8 cellular contexts compared by ENCODE assay signal in genomic region chrX:133415276-133416105, GRCh38. TPM values are rescaled to one million over a fixed set of nuclear protein-coding genes. Genes with fewer than 3 reads are reported as not detected.
DNase-seq lines count a peak whose midpoint lies in the region; ATAC-seq and TF ChIP-seq lines count a peak whose summit lies in the region.

GPC4 (minus strand) TSS chrX:133415489; CDS start chrX:133414965, 524 bp downstream.

- ATAC-seq in WTC11 (peak; percentile 67), Right ventricle myocardium superior (ENCODE audit: poor library complexity) (peak; percentile 88), HG03520 (IDR thresholded peaks at IDR 0.05; ENCODE audit: unreplicated experiment) (no peak)
- no peak for ATAC-seq in activated CD4-positive, CD25-positive, alpha-beta regulatory T cell treated with anti-CD3 and anti-CD28 coated beads, Interleukin-2, amount 50 U/mL, for 24 hours

- H3K9me3 ChIP-seq in HEK293 (ENCODE audit: control insufficient read depth, insufficient read depth, low read depth, low read length) (no peaks in the 10 kb centered on the region), trophoblast cell (ENCODE audit: insufficient read depth, low read depth, low read length) (no peaks in the 10 kb centered on the region)

- no CpG with 5 or more reads among the region's 90 CpGs for WGBS in trophoblast cell (ENCODE audit: extremely low coverage, insufficient coverage, insufficient read length)

- peak within 1 kb of the TSS; percentile 25 for H4K8ac ChIP-seq in trophoblast cell (ENCODE audit: low read depth, low read length)

- H3K27ac Mint-ChIP-seq in WTC11, result peak within 1 kb of the TSS; percentile 76

- intact Hi-C loops in Right ventricle myocardium superior (cut with DNase I), result no loop called here

- peak within 1 kb of the TSS; percentile 80 for H3K14ac ChIP-seq in trophoblast cell (ENCODE audit: low read length)

- H3K36me3 ChIP-seq in HEK293 (ENCODE audit: control insufficient read depth in 2 of 2, insufficient read depth in 1 of 2, low read length in 2 of 2) (no peaks in the 10 kb centered on the region), trophoblast cell (ENCODE audit: control insufficient read depth in 1 of 2, insufficient read depth in 2 of 2, low read length in 2 of 2) (no peaks in the 10 kb centered on the region)

- peak within 1 kb of the TSS; percentile 84 for H3K4ac ChIP-seq in trophoblast cell (ENCODE audit: low read depth, low read length)

- CTCF ChIA-PET in HEK293 (lab: Yijun Ruan, JAX) (interaction anchor here (0.7 to 1.7 kb wide), 2 partner anchors 81 to 262 kb away, joined by 3 to 6 read pairs; no protein-coding TSS in a partner anchor), WTC11 (lab: Charles Lee) (interaction anchor here (0.6 to 1.9 kb wide), 5 partner anchors 12 to 1469 kb away, joined by 3 to 8 read pairs (median 4); no protein-coding TSS in a partner anchor)

- DNase-seq in CMK (ENCODE audit: low read depth) (peak; percentile 34), WTC11 (ENCODE audit: low spot score) (peak; percentile 73), Right ventricle myocardium superior (peak; percentile 77), trophoblast cell (peak; percentile 22 to 64), erythroblast (lab: John Stamatoyannopoulos, UW) (no peak)

- H3K4me1 Mint-ChIP-seq in WTC11, result peaks cover 57% of the 10 kb centered on the region

- peaks cover 12% of the 10 kb centered on the region for H3K36me3 Mint-ChIP-seq in WTC11

- H3K9ac ChIP-seq in trophoblast cell (ENCODE audit: low read length), result peak within 1 kb of the TSS; percentile 97

- TF ChIP-seq POLR2A in erythroblast (IDR thresholded peaks at IDR 0.05; ENCODE audit: low read length), result no peak

- H3K27me3 Mint-ChIP-seq in WTC11 (ENCODE audit: low read depth), result peaks cover 14% of the 10 kb centered on the region

- H2AFZ ChIP-seq in trophoblast cell (ENCODE audit: insufficient read depth, low read length, poor library complexity), result peak within 1 kb of the TSS; percentile 78

- peak within 1 kb of the TSS; percentile 68 for H2BK5ac ChIP-seq in trophoblast cell (ENCODE audit: low read depth, low read length, poor library complexity)

- H3K4me2 ChIP-seq in trophoblast cell (ENCODE audit: low read length), result peak within 1 kb of the TSS; percentile 79

- H3K18ac ChIP-seq in trophoblast cell (ENCODE audit: low read length), result peak within 1 kb of the TSS; percentile 94

- POLR2A ChIA-PET in HEK293 (lab: Yijun Ruan, JAX) (interaction anchor here (0.6 to 2.6 kb wide), 5 partner anchors 11 to 164 kb away, joined by 3 to 12 read pairs (median 4); no protein-coding TSS in a partner anchor), WTC11 (lab: Charles Lee) (interaction anchor here (0.8 kb wide), 1 partner anchor 39 kb away, joined by 3 read pairs; no protein-coding TSS in a partner anchor)

- no peaks in the 10 kb centered on the region for H3K9me3 Mint-ChIP-seq in WTC11

- H3K79me1 ChIP-seq in trophoblast cell (ENCODE audit: low read length), result peaks cover 32% of the 10 kb centered on the region

- peak within 1 kb of the TSS; percentile 18 for H2AK5ac ChIP-seq in trophoblast cell (ENCODE audit: low read length)

- H3K23ac ChIP-seq in trophoblast cell (ENCODE audit: low read length), result no peak within 1 kb of the TSS

- TF ChIP-seq CTCF in HEK293 (tag by site-specific recombination; IDR thresholded peaks at IDR 0.05) (peak; percentile 35; the same call in 1 of the 2 replicates), WTC11 (IDR thresholded peaks at IDR 0.05) (no peak)

- H4K91ac ChIP-seq in trophoblast cell (ENCODE audit: low read depth, low read length), result peak within 1 kb of the TSS; percentile 66

- peak within 1 kb of the TSS; percentile 78 for H2BK12ac ChIP-seq in trophoblast cell (ENCODE audit: low read length)

- peaks cover 12% of the 10 kb centered on the region for H3K79me2 ChIP-seq in trophoblast cell (ENCODE audit: control insufficient read depth, insufficient read depth, low read length, poor library complexity)

- H3K27ac ChIP-seq in HEK293 (ENCODE audit: extremely low read depth, low read depth, low read length) (peak within 1 kb of the TSS; percentile 78; the same call in 1 of the 2 replicates), trophoblast cell (ENCODE audit: low read depth, low read length) (peak within 1 kb of the TSS; percentile 49)

- peak within 1 kb of the TSS; percentile 77 for H3K4me3 ChIP-seq in HEK293 (ENCODE audit: low read depth, low read length)
- peak within 1 kb of the TSS; percentile 98 for H3K4me3 ChIP-seq in trophoblast cell (ENCODE audit: low read depth, low read length)

- peaks cover 3% of the 10 kb centered on the region for H3K4me1 ChIP-seq in HEK293 (ENCODE audit: control insufficient read depth, insufficient read depth, low read length)
- peaks cover 12 to 17% of the 10 kb centered on the region in 2 experiments for H3K4me1 ChIP-seq in trophoblast cell (ENCODE audit: control insufficient read depth in 1 of 2, insufficient read depth in 2 of 2, low read length in 2 of 2)

- no peaks in the 10 kb centered on the region for H3K27me3 ChIP-seq in trophoblast cell (ENCODE audit: insufficient read depth, low read length)

- H3K4me3 Mint-ChIP-seq in WTC11, result peak within 1 kb of the TSS; percentile 89

- H4K12ac ChIP-seq in trophoblast cell (ENCODE audit: low read depth, low read length), result peak within 1 kb of the TSS; percentile 87

- H2BK120ac ChIP-seq in trophoblast cell (ENCODE audit: insufficient read depth, low read length, poor library complexity), result peak within 1 kb of the TSS; percentile 53

TF ChIP-seq in HEK293, 187 proteins besides CTCF, POLR2A, EP300 and RAD21 (continues in another document):
- TF ChIP-seq BCL6B (tag by site-specific recombination; IDR thresholded peaks at IDR 0.05) (no peak), ZNF830 (tag by site-specific recombination; IDR thresholded peaks at IDR 0.05; ENCODE audit: low read depth) (no peak), ZBTB48 (tag by site-specific recombination; IDR thresholded peaks at IDR 0.05) (no peak), FEZF1 (tag by site-specific recombination; IDR thresholded peaks at IDR 0.05) (0 out of 2 replicates have a peak, but pooled peaks have one; percentile 21), MYNN (tag by site-specific recombination; IDR thresholded peaks at IDR 0.05; ENCODE audit: borderline replicate concordance) (0 out of 2 replicates have a peak, but pooled peaks have one; percentile 3), ZNF707 (tag by site-specific recombination; IDR thresholded peaks at IDR 0.05) (no peak), ZNF768 (tag by site-specific recombination; IDR thresholded peaks at IDR 0.05) (no peak), ZNF133 (tag by site-specific recombination; IDR thresholded peaks at IDR 0.05) (no peak), GFI1B (tag by site-specific recombination; IDR thresholded peaks at IDR 0.05) (no peak), SCRT1 (tag by site-specific recombination; IDR thresholded peaks at IDR 0.05; ENCODE audit: borderline replicate concordance) (no peak)

TF ChIP-seq in WTC11, 78 proteins besides CTCF, POLR2A, EP300 and RAD21 (continues in another document):
- TF ChIP-seq JUN (CRISPR knock-in tag; IDR thresholded peaks at IDR 0.05) (0 out of 2 replicates have a peak, but pooled peaks have one; percentile 25), HMGXB4 (CRISPR knock-in tag; IDR thresholded peaks at IDR 0.05) (0 out of 2 replicates have a peak, but pooled peaks have one; percentile 14), ZBTB21 (CRISPR knock-in tag; IDR thresholded peaks at IDR 0.05; ENCODE audit: borderline replicate concordance) (no peak), NR1H2 (CRISPR knock-in tag; IDR thresholded peaks at IDR 0.05) (no peak), PRDM15 (CRISPR knock-in tag; IDR thresholded peaks at IDR 0.05) (peak; percentile 93)

RNA-seq across cellular contexts. Expression of gene GPC4, which starts in this region (rescaled TPM):
- total RNA-seq in WTC11 (2021) (120 to 144 TPM (median 120 TPM) in 3 replicates), Right ventricle myocardium superior (8.9 TPM)
- polyA plus RNA-seq in trophoblast cell (2013), result 57.5 and 60.5 TPM in 2 replicates

Comparison
In these comparisons a context has a peak if more than half of its experiments do, and no peak if none do; other contexts are left out.
1. RNA of gene GPC4 (total RNA-seq): 120 to 144 TPM in WTC11; 8.9 TPM in Right ventricle myocardium superior (single experiment); every median in the first group is over 10 times any median in the second.
2. DNase-seq: peak in CMK (single experiment), WTC11 (single experiment), Right ventricle myocardium superior (single experiment) and trophoblast cell (2 of 2); none in erythroblast (0 of 2).
3. ATAC-seq: peak in WTC11 (single experiment) and Right ventricle myocardium superior (single experiment); none in activated CD4-positive, CD25-positive, alpha-beta regulatory T cell treated with anti-CD3 and anti-CD28 coated beads, Interleukin-2, amount 50 U/mL, for 24 hours (0 of 2) and HG03520 (single experiment).